ENCODE assay signal across 18 cellular contexts in the genomic region with DNA sequence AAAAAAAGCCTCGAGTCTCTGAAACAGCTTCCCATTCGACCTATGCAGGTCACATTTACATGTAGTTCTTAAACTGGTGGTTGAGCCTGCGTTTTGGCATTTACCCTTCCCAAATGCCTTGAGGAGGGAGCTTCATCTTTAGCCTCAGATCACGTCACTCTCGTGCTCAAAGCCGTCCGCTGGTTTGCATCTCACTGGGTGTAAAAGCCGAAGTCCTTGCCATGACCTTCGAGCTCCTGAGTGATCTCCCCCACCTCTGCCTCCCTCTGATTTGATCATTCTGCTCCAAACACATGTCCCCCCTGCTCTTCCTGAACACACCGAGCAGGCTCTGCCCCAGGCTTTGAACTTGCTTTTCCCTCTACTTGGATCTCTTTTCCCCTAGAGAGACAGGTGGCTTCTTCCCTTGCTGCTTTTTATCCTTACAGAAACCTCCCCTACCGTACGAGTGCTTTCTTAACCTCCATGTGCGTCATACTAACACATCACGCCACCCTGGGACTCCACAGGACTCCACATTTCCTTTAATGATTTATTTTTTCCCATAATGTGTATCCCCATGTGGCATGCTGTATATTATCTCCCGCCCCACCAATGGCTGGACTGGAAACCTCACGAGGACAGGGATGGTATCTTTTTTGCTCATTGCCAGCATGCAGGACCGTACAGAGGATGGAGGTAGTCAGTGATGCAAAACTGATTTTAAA.
DNase-seq lines count a peak whose midpoint lies in the region; ATAC-seq, FAIRE-seq and TF ChIP-seq lines count a peak whose summit lies in the region.
"Had no signal": no experiment of that assay in that cellular context is flagged by ENCODE, and none has a peak within 500 bp of the region (broad histone marks: within the 10 kb centered on the region; RNA-seq: fewer than 3 reads in every experiment).

No MANE protein-coding gene starts in this region.

- no peak overlapping the region for H4K8ac ChIP-seq in H1 (ENCODE audit: extremely low read depth, insufficient read depth, low read length)

- FAIRE-seq in H1 (lab: Jason Lieb, UNC) = no peak
- FAIRE-seq: GM12891 had no signal

- H3K27ac Mint-ChIP-seq in T-helper 17 cell = no peak overlapping the region
- H3K27ac Mint-ChIP-seq: CD8-positive, alpha-beta T cell; progenitor cell of endocrine pancreas had no signal

- POLR2A ChIA-PET in H1 (lab: Charles Lee; ENCODE audit: partially characterized antibody) = no interaction called here

- H3K23me2 ChIP-seq in H1 (ENCODE audit: low read depth, low read length) = peaks cover 5% of the 10 kb centered on the region

- peaks cover 5% of the 10 kb centered on the region for H3K27me3 Mint-ChIP-seq in T-helper 17 cell
- H3K27me3 Mint-ChIP-seq: brain had no signal

- H4K5ac ChIP-seq in H1 (ENCODE audit: insufficient read length, low read depth, low read length) = no peak overlapping the region

- H2BK5ac ChIP-seq in H1 (ENCODE audit: low read depth, low read length) = peak overlapping the region; percentile 57; the same call in 1 of the 2 replicates

- H3K4me1 Mint-ChIP-seq in T-helper 17 cell = peaks cover 25% of the 10 kb centered on the region
- H3K4me1 Mint-ChIP-seq: brain had no signal

- TF ChIP-seq EP300 in H1 (IDR thresholded peaks at IDR 0.05; ENCODE audit: borderline replicate concordance in 1 of 2, low read depth in 2 of 2, low read length in 2 of 2) = no peak

- TF ChIP-seq POLR2A in H1 (IDR thresholded peaks at IDR 0.05; ENCODE audit: control extremely low read depth in 1 of 2, low read depth in 2 of 2, low read length in 2 of 2) = no peak

- no peaks in the 10 kb centered on the region for H3K36me3 ChIP-seq in H1 (ENCODE audit: control insufficient read depth in 2 of 4, insufficient read depth in 4 of 4, low read length in 3 of 4)
- H3K36me3 ChIP-seq: lower lobe of right lung, uterus had no signal

- no peak overlapping the region; the same call in 1 of the 2 replicates for H2BK20ac ChIP-seq in H1 (ENCODE audit: low read length)

- H3K18ac ChIP-seq in H1 (ENCODE audit: extremely low read depth, low read length) = peak overlapping the region; percentile 9; the same call in 1 of the 2 replicates

- H2BK120ac ChIP-seq in H1 (replicated peaks; ENCODE audit: low read depth, low read length) = no peak overlapping the region

- H3K9me3 ChIP-seq in T-helper 17 cell (ENCODE audit: control insufficient read depth, low read length, poor library complexity, severe bottlenecking) = no peaks in the 10 kb centered on the region
- no peaks in the 10 kb centered on the region for H3K9me3 ChIP-seq in H1 (ENCODE audit: insufficient read depth in 2 of 2, low read depth in 1 of 2, low read length in 1 of 2)
- H3K9me3 ChIP-seq: lower lobe of right lung, uterus had no signal

- H3K9ac ChIP-seq in H1 (replicated peaks in 1 of 4; ENCODE audit: extremely low read depth in 1 of 4, low read depth in 3 of 4, low read length in 3 of 4) = peak overlapping the region in 1 of 4 experiments; percentile 24; a peak in 1 of 7 replicates

- peak overlapping the region; percentile 95 for H2AFZ ChIP-seq in H1 (ENCODE audit: low read length)

- ATAC-seq in T-helper 17 cell = peak; percentile 56
- no peak for ATAC-seq in HG02852 (IDR thresholded peaks at IDR 0.05; ENCODE audit: unreplicated experiment)
- ATAC-seq: CD8-positive, alpha-beta T cell; lower lobe of right lung had no signal

- no peak overlapping the region for H3K4me2 ChIP-seq in H1 (ENCODE audit: insufficient read depth in 1 of 2, low read depth in 2 of 2, low read length in 2 of 2)

- peaks cover 4% of the 10 kb centered on the region for H3K36me3 Mint-ChIP-seq in T-helper 17 cell (ENCODE audit: low read depth)
- H3K36me3 Mint-ChIP-seq: brain; CD8-positive, alpha-beta T cell had no signal

- TF ChIP-seq CTCF in H1 (IDR thresholded peaks at IDR 0.05; ENCODE audit: control extremely low read depth in 1 of 3, insufficient read depth in 1 of 3, low read depth in 1 of 3, low read length in 3 of 3) = no peak

- no peaks in the 10 kb centered on the region for H3K79me2 ChIP-seq in H1 (ENCODE audit: control insufficient read depth in 1 of 2, insufficient read depth in 2 of 2, low read length in 2 of 2)

- CTCF ChIA-PET in H1 (lab: Charles Lee; ENCODE audit: partially characterized antibody) = interaction anchor here (0.6 to 0.8 kb wide), 2 partner anchors 58 to 1895 kb away, joined by 3 read pairs; no protein-coding TSS in a partner anchor

- no peak overlapping the region for H3K4me3 ChIP-seq in H1 (ENCODE audit: extremely low read depth in 1 of 4, insufficient read depth in 2 of 4, low read depth in 3 of 4, low read length in 4 of 4)
- H3K4me3 ChIP-seq: lower lobe of right lung, uterus had no signal

- H3K4ac ChIP-seq in H1 (replicated peaks; ENCODE audit: insufficient read length, low read depth, low read length) = no peak overlapping the region

- no peak overlapping the region for H3K23ac ChIP-seq in H1 (ENCODE audit: insufficient read length)

- H3K27ac ChIP-seq in H1 (ENCODE audit: low read depth, low read length) = no peak overlapping the region
- H3K27ac ChIP-seq: lower lobe of right lung, uterus had no signal

- no peak overlapping the region for H3K56ac ChIP-seq in H1 (replicated peaks; ENCODE audit: insufficient read length, low read depth, low read length)

- H3K4me3 Mint-ChIP-seq in T-helper 17 cell = peak overlapping the region; percentile 81
- H3K4me3 Mint-ChIP-seq: brain; CD8-positive, alpha-beta T cell had no signal

- no peak overlapping the region for H4K91ac ChIP-seq in H1 (replicated peaks; ENCODE audit: insufficient read length, low read length)

- H4K20me1 ChIP-seq in H1 (replicated peaks in 1 of 2; ENCODE audit: control insufficient read depth in 1 of 2, insufficient read depth in 2 of 2, low read length in 2 of 2) = no peaks in the 10 kb centered on the region

- H3K14ac ChIP-seq in H1 (ENCODE audit: insufficient read length) = no peak overlapping the region

- peaks cover 0 to 3% (median 0%) of the 10 kb centered on the region in 4 experiments; a peak in 2 of 7 replicates for H3K27me3 ChIP-seq in H1 (replicated peaks in 1 of 4; ENCODE audit: control insufficient read depth in 3 of 4, extremely low read depth in 1 of 4, insufficient read depth in 3 of 4, low read length in 3 of 4)

- H2BK15ac ChIP-seq in H1 (ENCODE audit: low read length) = no peak overlapping the region

- TF ChIP-seq RAD21 in H1 (IDR thresholded peaks at IDR 0.05 in 1 of 2, conservative IDR thresholded peaks at IDR 0.05 in 1 of 2; ENCODE audit: low read depth in 2 of 2, low read length in 2 of 2) = no peak

- DNase-seq in stimulated activated CD4-positive, alpha-beta T cell treated with anti-CD3 and anti-CD28 coated beads, Interleukin-15, amount 100 ng/mL, for 24 hours = peak; percentile 20
- no peak for DNase-seq in stimulated activated CD4-positive, alpha-beta T cell treated with anti-CD3 and anti-CD28 coated beads, Interleukin-4, amount 100 ng/mL, for 1 hour
- DNase-seq in T-helper 17 cell (no peak), H1 (ENCODE audit: low read depth in 1 of 2, low spot score in 2 of 2) (no peak), dedifferentiated amniotic fluid mesenchymal stem cell (ENCODE audit: extremely low spot score) (no peak)
- no peak for DNase-seq in effector CD8-positive, alpha-beta T cell (lab: John Stamatoyannopoulos, UW)
- DNase-seq: activated CD4-positive, alpha-beta T cell treated with anti-CD3 and anti-CD28 coated beads for 1 hour; DMS53; Kasumi-1; lower lobe of right lung; NCI-H187; NCI-H774; uterus had no signal

- H3K4me1 ChIP-seq in H1 (replicated peaks in 1 of 4; ENCODE audit: control insufficient read depth in 3 of 4, insufficient read depth in 4 of 4, low read length in 3 of 4) = peaks cover 5 to 23% (median 15%) of the 10 kb centered on the region in 4 experiments; a peak in 5 of 7 replicates
- H3K4me1 ChIP-seq: uterus had no signal

- H2BK12ac ChIP-seq in H1 (ENCODE audit: low read depth, low read length) = peak overlapping the region; percentile 78; the same call in 1 of the 2 replicates

- 0 out of 2 replicates have a peak overlapping the region, but pooled peaks have one; percentile 29 for H2AK5ac ChIP-seq in H1 (ENCODE audit: low read depth, low read length)

- WGBS in H1 (ENCODE audit: extremely low coverage in 1 of 2, insufficient coverage in 1 of 2, insufficient read length in 1 of 2, insufficient replicate concordance in 2 of 2, low coverage in 1 of 2, low lambda C conversion rate in 2 of 2, missing lambda C conversion rate in 1 of 2), 2 experiments = 82% methylated on average over 17 of the region's 17 CpGs; no CpG with 5 or more reads in 1 of the 2 experiments

- no peaks in the 10 kb centered on the region; the same call in 1 of the 2 replicates for H3K79me1 ChIP-seq in H1 (ENCODE audit: low read depth, low read length)

TF ChIP-seq in H1, 55 proteins besides CTCF, POLR2A, EP300 and RAD21:
- TF ChIP-seq BCL11A (IDR thresholded peaks at IDR 0.05; ENCODE audit: low read depth in 2 of 2, low read length in 2 of 2) = no peak
- no peak for TF ChIP-seq CREB1 (IDR thresholded peaks at IDR 0.05)
- TF ChIP-seq GABPA (IDR thresholded peaks at IDR 0.05; ENCODE audit: borderline replicate concordance, insufficient read depth, low read length) = no peak
- TF ChIP-seq TAF7 (optimal IDR thresholded peaks at IDR 0.05; ENCODE audit: borderline replicate concordance, low read depth, low read length) = no peak
- TF ChIP-seq SP2 (IDR thresholded peaks at IDR 0.05; ENCODE audit: low read length) = no peak
- no peak for TF ChIP-seq TBP (IDR thresholded peaks at IDR 0.05; ENCODE audit: low read depth, low read length)
- TF ChIP-seq SP1 (IDR thresholded peaks at IDR 0.05; ENCODE audit: low read depth, low read length) = no peak
